ENCODE assay signal across 27 cellular contexts in the genomic region with DNA sequence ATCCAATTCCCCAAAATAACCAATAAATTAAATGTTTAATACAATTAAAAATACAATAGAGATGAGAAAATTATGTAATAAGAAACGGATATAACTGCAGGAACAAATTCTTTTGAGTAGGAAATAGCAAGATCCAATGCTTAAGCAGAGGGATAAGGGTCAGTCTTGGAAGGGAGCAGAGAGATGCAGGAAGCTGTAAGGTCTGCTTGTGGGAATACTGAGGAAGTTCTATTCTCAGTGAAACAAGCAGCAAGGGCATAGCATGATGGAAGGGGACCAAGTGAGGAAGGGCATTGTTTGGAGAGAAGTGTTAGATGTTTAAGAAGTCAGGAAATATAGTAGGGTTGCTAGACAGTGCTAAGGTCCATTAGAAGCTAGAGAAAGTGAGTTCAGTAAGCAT.
"Had no signal": no experiment of that assay in that cellular context is flagged by ENCODE, and none has a peak within 500 bp of the region (broad histone marks: within the 10 kb centered on the region; RNA-seq: fewer than 3 reads in every experiment).

No MANE protein-coding gene starts in this region.

- H3K36me3 Mint-ChIP-seq: natural killer cell; neural progenitor cell; stimulated activated effector memory CD8-positive, alpha-beta T cell treated with anti-CD3 and anti-CD28 coated beads, Interleukin-12 subunit alpha, Interleukin-12 subunit beta, amount 100 ng/mL, for 72 hours; type B pancreatic cell had no signal

- H3K9me3 Mint-ChIP-seq: natural killer cell; nephron; neural progenitor cell; stimulated activated effector memory CD8-positive, alpha-beta T cell treated with anti-CD3 and anti-CD28 coated beads, Interleukin-12 subunit alpha, Interleukin-12 subunit beta, amount 100 ng/mL, for 72 hours; stimulated activated naive B cell treated with anti-CD40 and anti-IgM and Interleukin-4, amounts not matched to agents 10 μg/mL and 1 μg/mL and 100 μg/mL, for 72 hours; stimulated activated naive CD8-positive, alpha-beta T cell treated with anti-CD3 and anti-CD28 coated beads, Interleukin-15, Interleukin-2, amounts not matched to agents 100 ng/mL and 50 ng/mL, for 24 hours; type B pancreatic cell had no signal

- DNase-seq: natural killer cell; occipital lobe; ovary; posterior cingulate gyrus; psoas muscle; right cardiac atrium; right lobe of liver; sigmoid colon; small intestine; stimulated activated CD4-positive, alpha-beta T cell treated with anti-CD3 and anti-CD28 coated beads, Interleukin-15, amount 100 ng/mL, for 24 hours; stimulated activated CD4-positive, alpha-beta T cell treated with anti-CD3 and anti-CD28 coated beads, Interleukin-2, amount 100 ng/mL, for 24 hours; stimulated activated CD4-positive, alpha-beta T cell treated with anti-CD3 and anti-CD28 coated beads, Interleukin-2, amount 100 ng/mL, for 48 hours; stimulated activated CD4-positive, alpha-beta T cell treated with anti-CD3 and anti-CD28 coated beads, Interleukin-4, amount 100 ng/mL, for 24 hours; stimulated activated naive B cell treated with anti-CD40 and anti-IgM and Interleukin-4, amounts not matched to agents 10 μg/mL and 1 μg/mL and 100 μg/mL, for 72 hours; stimulated activated naive CD4-positive, alpha-beta T cell treated with Interleukin-2 at 50 U/mL for 16 hours; substantia nigra; testis; tibial artery; transverse colon; upper lobe of right lung; uterus had no signal

- H3K4me1 Mint-ChIP-seq: natural killer cell; neural progenitor cell; stimulated activated effector memory CD8-positive, alpha-beta T cell treated with anti-CD3 and anti-CD28 coated beads, Interleukin-12 subunit alpha, Interleukin-12 subunit beta, amount 100 ng/mL, for 72 hours; stimulated activated naive B cell treated with anti-CD40 and anti-IgM and Interleukin-4, amounts not matched to agents 10 μg/mL and 1 μg/mL and 100 μg/mL, for 72 hours had no signal

- H3K27me3 Mint-ChIP-seq: progenitor cell of endocrine pancreas; stimulated activated naive B cell treated with anti-CD40 and anti-IgM and Interleukin-4, amounts not matched to agents 10 μg/mL and 1 μg/mL and 100 μg/mL, for 72 hours; stimulated activated naive CD8-positive, alpha-beta T cell treated with anti-CD3 and anti-CD28 coated beads, Interleukin-15, Interleukin-2, amounts not matched to agents 100 ng/mL and 50 ng/mL, for 24 hours; type B pancreatic cell had no signal

- H3K4me3 Mint-ChIP-seq: natural killer cell; nephron; neural progenitor cell; stimulated activated effector memory CD8-positive, alpha-beta T cell treated with anti-CD3 and anti-CD28 coated beads, Interleukin-12 subunit alpha, Interleukin-12 subunit beta, amount 100 ng/mL, for 72 hours; stimulated activated naive B cell treated with anti-CD40 and anti-IgM and Interleukin-4, amounts not matched to agents 10 μg/mL and 1 μg/mL and 100 μg/mL, for 72 hours; stimulated activated naive CD8-positive, alpha-beta T cell treated with anti-CD3 and anti-CD28 coated beads, Interleukin-15, Interleukin-2, amounts not matched to agents 100 ng/mL and 50 ng/mL, for 24 hours; type B pancreatic cell had no signal

- ATAC-seq: natural killer cell; psoas muscle; right cardiac atrium; right lobe of liver; stimulated activated effector memory CD8-positive, alpha-beta T cell treated with anti-CD3 and anti-CD28 coated beads, Interleukin-12 subunit alpha, Interleukin-12 subunit beta, amount 100 ng/mL, for 72 hours; stimulated activated naive B cell treated with anti-CD40 and anti-IgM and Interleukin-4, amounts not matched to agents 10 μg/mL and 1 μg/mL and 100 μg/mL, for 72 hours; upper lobe of right lung had no signal

- H3K27ac Mint-ChIP-seq: natural killer cell; nephron; neural progenitor cell; progenitor cell of endocrine pancreas; stimulated activated effector memory CD8-positive, alpha-beta T cell treated with anti-CD3 and anti-CD28 coated beads, Interleukin-12 subunit alpha, Interleukin-12 subunit beta, amount 100 ng/mL, for 72 hours; stimulated activated naive B cell treated with anti-CD40 and anti-IgM and Interleukin-4, amounts not matched to agents 10 μg/mL and 1 μg/mL and 100 μg/mL, for 72 hours; stimulated activated naive CD8-positive, alpha-beta T cell treated with anti-CD3 and anti-CD28 coated beads, Interleukin-15, Interleukin-2, amounts not matched to agents 100 ng/mL and 50 ng/mL, for 24 hours; type B pancreatic cell had no signal
